In the genomic region with DNA sequence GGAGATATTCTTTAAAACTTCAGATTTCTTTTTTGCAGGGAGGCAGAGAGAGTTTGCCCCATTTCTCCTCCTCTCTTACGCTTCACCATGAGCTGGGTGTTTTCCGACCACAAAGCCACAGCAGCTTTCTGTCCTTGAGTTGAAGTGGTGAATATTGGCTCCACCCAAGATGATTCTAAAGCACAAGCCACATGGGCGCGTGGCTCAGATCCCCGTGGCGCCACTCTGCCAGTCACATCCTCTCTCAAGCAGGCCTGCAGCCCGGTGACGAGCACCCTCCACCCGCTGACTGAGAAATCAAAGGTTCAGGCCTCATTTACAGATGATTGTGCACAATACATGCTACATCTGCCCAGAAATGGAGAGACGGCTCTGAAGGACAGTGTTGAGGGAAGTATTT, we compare ENCODE assay signal across 9 cellular contexts. TPM values are rescaled to one million over a fixed set of nuclear protein-coding genes. Genes with fewer than 3 reads are reported as not detected.
DNase-seq lines count a peak whose midpoint lies in the region; ATAC-seq and TF ChIP-seq lines count a peak whose summit lies in the region.
"Had no signal": no experiment of that assay in that cellular context is flagged by ENCODE, and none has a peak within 500 bp of the region (broad histone marks: within the 10 kb centered on the region; RNA-seq: fewer than 3 reads in every experiment).

No MANE protein-coding gene starts in this region.

- POLR2A ChIA-PET in CD8-positive, alpha-beta memory T cell (lab: Charles Lee): no interaction called here

- H3K4me3 Mint-ChIP-seq in CD8-positive, alpha-beta memory T cell: peak overlapping the region in 5 of 7 donors; percentile 30 to 57 (median 51)

- no peak for TF ChIP-seq CTCF in osteoblast (IDR thresholded peaks at IDR 0.05; ENCODE audit: extremely low read depth, low read depth, low read length)

- no peaks in the 10 kb centered on the region for H3K36me3 Mint-ChIP-seq in CD8-positive, alpha-beta memory T cell

- CTCF ChIA-PET in CD8-positive, alpha-beta memory T cell (lab: Charles Lee): no interaction called here

- no peak overlapping the region for H3K4me3 ChIP-seq in CD8-positive, alpha-beta memory T cell (ENCODE audit: low read length)
- no peak overlapping the region for H3K4me3 ChIP-seq in osteoblast (ENCODE audit: insufficient read depth, low read length)
- H3K4me3 ChIP-seq: vagina had no signal

- no peak for ATAC-seq in HG02642 (IDR thresholded peaks at IDR 0.05; ENCODE audit: poor library complexity, unreplicated experiment)
- ATAC-seq in HG02588 (IDR thresholded peaks at IDR 0.05; ENCODE audit: unreplicated experiment): no peak

- peaks cover 19% of the 10 kb centered on the region for H3K4me1 ChIP-seq in CD8-positive, alpha-beta memory T cell (ENCODE audit: insufficient read depth, low read length)
- H3K4me1 ChIP-seq in osteoblast (ENCODE audit: insufficient read depth, low read length): no peaks in the 10 kb centered on the region
- H3K4me1 ChIP-seq: vagina had no signal

- DNase-seq in CD8-positive, alpha-beta memory T cell: peak; percentile 53 to 83 (median 62)
- DNase-seq in KBM-7 (peak; percentile 11), osteoblast (ENCODE audit: insufficient read length, low spot score, missing footprints) (no peak), ureter (ENCODE audit: low spot score) (no peak)
- DNase-seq in activated CD8-positive, alpha-beta memory T cell treated with anti-CD3 and anti-CD28 coated beads, Interleukin-2, amount 50 U/mL, for 1 hour (ENCODE audit: extremely low read depth): peak; percentile 60
- peak; percentile 40 to 42 for DNase-seq in stimulated activated CD4-positive, alpha-beta T cell treated with anti-CD3 and anti-CD28 coated beads, Interleukin-15, amount 100 ng/mL, for 1 hour (ENCODE audit: low read depth in 1 of 2, low spot score in 1 of 2)

- H3K27me3 ChIP-seq in CD8-positive, alpha-beta memory T cell (ENCODE audit: insufficient read depth, low read length, poor library complexity, severe bottlenecking): no peaks in the 10 kb centered on the region
- peaks cover 24% of the 10 kb centered on the region for H3K27me3 ChIP-seq in osteoblast (ENCODE audit: insufficient read depth, low read length)
- H3K27me3 ChIP-seq: vagina had no signal

- H3K9me3 ChIP-seq in CD8-positive, alpha-beta memory T cell (ENCODE audit: low read length): no peaks in the 10 kb centered on the region
- H3K9me3 ChIP-seq in osteoblast (ENCODE audit: low read depth, low read length): no peaks in the 10 kb centered on the region
- H3K9me3 ChIP-seq: vagina had no signal

- no peak overlapping the region for H3K27ac ChIP-seq in CD8-positive, alpha-beta memory T cell (ENCODE audit: low read depth, low read length)
- H3K27ac ChIP-seq in osteoblast (ENCODE audit: low read depth, low read length): no peak overlapping the region
- H3K27ac ChIP-seq: vagina had no signal

- peaks cover 18 to 28% (median 26%) of the 10 kb centered on the region in 3 donors for H3K4me1 Mint-ChIP-seq in CD8-positive, alpha-beta memory T cell

- no peak overlapping the region for H2AFZ ChIP-seq in osteoblast (ENCODE audit: low read length)

- H3K9me3 Mint-ChIP-seq in CD8-positive, alpha-beta memory T cell: no peaks in the 10 kb centered on the region

- no peaks in the 10 kb centered on the region for H3K79me2 ChIP-seq in osteoblast (ENCODE audit: insufficient read depth, low read length)

- H3K36me3 ChIP-seq in CD8-positive, alpha-beta memory T cell (ENCODE audit: insufficient read depth, low read length): no peaks in the 10 kb centered on the region
- no peaks in the 10 kb centered on the region for H3K36me3 ChIP-seq in osteoblast (ENCODE audit: insufficient read depth, low read length)
- H3K36me3 ChIP-seq: vagina had no signal

- in situ Hi-C loops in KBM-7 (cut with MboI; ENCODE audit: low pct_unique_long_range_greater_than_20kb, low sequenced_read_pairs): no loop called here

- H3K4me2 ChIP-seq in osteoblast (ENCODE audit: insufficient read depth, low read length): no peak overlapping the region

- peaks cover 19 to 48% of the 10 kb centered on the region in 2 donors for H3K27me3 Mint-ChIP-seq in CD8-positive, alpha-beta memory T cell

- H3K27ac Mint-ChIP-seq in CD8-positive, alpha-beta memory T cell: peak overlapping the region in 7 of 8 donors; percentile 11 to 80 (median 62)

- H4K20me1 ChIP-seq in osteoblast (ENCODE audit: insufficient read depth, low read length): no peaks in the 10 kb centered on the region

RNA-seq across cellular contexts. Expression of a gene that starts 27.6 kb away (rescaled TPM):
- under 1 TPM; 0.20 to 0.83 TPM for total RNA-seq in CD8-positive, alpha-beta memory T cell
- polyA plus RNA-seq in CD8-positive, alpha-beta memory T cell: 0.40 TPM
- total RNA-seq in osteoblast (under 0.01 and 0.29 TPM in 2 replicates), ureter (1.4 TPM)
- total RNA-seq: vagina had no signal

Comparison
In these comparisons a context has a peak if more than half of its experiments do, and no peak if none do; other contexts are left out.
1. DNase-seq: peak in CD8-positive, alpha-beta memory T cell (5 of 5), KBM-7 (single experiment), activated CD8-positive, alpha-beta memory T cell treated with anti-CD3 and anti-CD28 coated beads, Interleukin-2, amount 50 U/mL, for 1 hour (single experiment) and stimulated activated CD4-positive, alpha-beta T cell treated with anti-CD3 and anti-CD28 coated beads, Interleukin-15, amount 100 ng/mL, for 1 hour (2 of 2); none in osteoblast (single experiment) and ureter (single experiment).